15 cellular contexts compared by ENCODE assay signal in genomic region chr16:57610611-57611010, GRCh38. TPM values are rescaled to one million over a fixed set of nuclear protein-coding genes. Genes with fewer than 3 reads are reported as not detected.
DNase-seq lines count a peak whose midpoint lies in the region; ATAC-seq, FAIRE-seq and TF ChIP-seq lines count a peak whose summit lies in the region.
"Had no signal": no experiment of that assay in that cellular context is flagged by ENCODE, and none has a peak within 500 bp of the region (broad histone marks: within the 10 kb centered on the region; RNA-seq: fewer than 3 reads in every experiment).

No MANE protein-coding gene starts in this region.

- WGBS in GM12878 (ENCODE audit: insufficient coverage, insufficient replicate concordance, low lambda C conversion rate, missing lambda C conversion rate): 37% methylated on average over 4 of the region's 4 CpGs
- 87 to 90% methylated on average over 4 of the region's 4 CpGs for WGBS in sigmoid colon, 2 donors

- peak; percentile 47 for DNase-seq in activated T-cell treated with anti-CD3 and anti-CD28 coated beads, Interleukin-2, amount 50 U/mL, for 24 hours
- DNase-seq in activated T-cell treated with anti-CD3 and anti-CD28 coated beads, Interleukin-2, amount 50 U/mL, for 1 hour: no peak
- DNase-seq in GM12878 (ENCODE audit: low read depth, low spot score) (no peak), sigmoid colon (peak; percentile 30), caudate nucleus (lab: John Stamatoyannopoulos, UW) (no peak), cerebellar nuclear complex (lab: John Stamatoyannopoulos, UW) (no peak)
- DNase-seq: DMS153, mesendoderm, NCI-H2081, ovary, T1000 had no signal

- H3K27ac Mint-ChIP-seq in activated T-cell treated with anti-CD3 and anti-CD28 coated beads, Interleukin-2, amount 50 U/mL, for 24 hours: peak overlapping the region; percentile 96

- SMC1A ChIA-PET in GM12878 (lab: Charles Lee; ENCODE audit: uncharacterized antibody, unreplicated experiment): interaction anchor here (1.0 to 5.0 kb wide), 9 partner anchors 11 to 66 kb away, joined by 3 to 88 read pairs (median 17); no protein-coding TSS in a partner anchor

- H3K36me3 ChIP-seq in KOPT-K1 (ENCODE audit: insufficient read depth, low read length) (no peaks in the 10 kb centered on the region), GM12878 (ENCODE audit: control insufficient read depth in 2 of 2, insufficient read depth in 2 of 2, low read length in 1 of 2) (no peaks in the 10 kb centered on the region), sigmoid colon (no peaks in the 10 kb centered on the region)
- H3K36me3 ChIP-seq: ovary had no signal

- H4K20me1 ChIP-seq in GM12878 (ENCODE audit: control insufficient read depth, insufficient read depth): no peaks in the 10 kb centered on the region

- H3K4me2 ChIP-seq in GM12878 (ENCODE audit: control insufficient read depth, insufficient read depth): peak overlapping the region; percentile 97

- TF ChIP-seq EP300 in GM12878 (IDR thresholded peaks at IDR 0.05; ENCODE audit: borderline replicate concordance in 1 of 2, control insufficient read depth in 1 of 2, low read depth in 2 of 2, low read length in 2 of 2): no peak
- no peak for TF ChIP-seq EP300 in sigmoid colon (IDR thresholded peaks at IDR 0.05)

- H3K36me3 Mint-ChIP-seq in activated T-cell treated with anti-CD3 and anti-CD28 coated beads, Interleukin-2, amount 50 U/mL, for 24 hours (ENCODE audit: low read depth): no peaks in the 10 kb centered on the region
- H3K36me3 Mint-ChIP-seq: brain had no signal

- no peaks in the 10 kb centered on the region for H3K9me3 Mint-ChIP-seq in activated T-cell treated with anti-CD3 and anti-CD28 coated beads, Interleukin-2, amount 50 U/mL, for 24 hours
- H3K9me3 Mint-ChIP-seq: brain had no signal

- no peaks in the 10 kb centered on the region for H3K9me3 ChIP-seq in KOPT-K1 (ENCODE audit: insufficient read depth, low read length, poor library complexity, severe bottlenecking)
- H3K9me3 ChIP-seq in GM12878 (replicated peaks; ENCODE audit: control insufficient read depth, insufficient read depth, low read length): no peaks in the 10 kb centered on the region
- H3K9me3 ChIP-seq in sigmoid colon: no peaks in the 10 kb centered on the region
- H3K9me3 ChIP-seq: ovary had no signal

- H3K9ac ChIP-seq in GM12878 (ENCODE audit: control insufficient read depth, insufficient read depth, low read length): peak overlapping the region; percentile 49; the same call in 1 of the 2 replicates

- intact Hi-C loops in GM12878 (cut with micrococcal nuclease; ENCODE audit: unreplicated experiment) (no loop called here), sigmoid colon (cut with DNase I) (no loop called here)

- CTCF ChIA-PET in GM12878 (lab: Yijun Ruan, JAX): interaction anchor here (1.0 to 6.5 kb wide), 16 partner anchors 13 to 370 kb away, joined by 3 to 197 read pairs (median 4); partner anchors contain the start of gene KATNB1

- no peaks in the 10 kb centered on the region for H3K27me3 Mint-ChIP-seq in activated T-cell treated with anti-CD3 and anti-CD28 coated beads, Interleukin-2, amount 50 U/mL, for 24 hours

- POLR2A ChIA-PET in GM12878 (lab: Charles Lee): interaction anchor here (0.6 to 3.7 kb wide), 6 partner anchors 9 to 163 kb away, joined by 3 to 32 read pairs (median 6); partner anchors contain the start of gene COQ9

- H3K79me2 ChIP-seq in GM12878 (ENCODE audit: control insufficient read depth, insufficient read depth, low read length): no peaks in the 10 kb centered on the region

- TF ChIP-seq CTCF in GM12878 (IDR thresholded peaks at IDR 0.05 in 2 of 3, conservative IDR thresholded peaks at IDR 0.05 in 1 of 3; ENCODE audit: control insufficient read depth in 2 of 3, extremely low read depth in 1 of 3, insufficient read depth in 1 of 3, low read depth in 3 of 3, low read length in 3 of 3): no peak
- TF ChIP-seq CTCF in sigmoid colon (IDR thresholded peaks at IDR 0.05): no peak

- H3K4me3 Mint-ChIP-seq in activated T-cell treated with anti-CD3 and anti-CD28 coated beads, Interleukin-2, amount 50 U/mL, for 24 hours: peak overlapping the region; percentile 54
- H3K4me3 Mint-ChIP-seq: brain had no signal

- H3K27me3 ChIP-seq in GM12878 (replicated peaks in 1 of 2; ENCODE audit: control insufficient read depth in 2 of 2, insufficient read depth in 2 of 2, low read length in 1 of 2) (no peaks in the 10 kb centered on the region), sigmoid colon (peaks cover 0 to 10% (median 0%) of the 10 kb centered on the region in 3 donors)
- H3K27me3 ChIP-seq: ovary had no signal

- TF ChIP-seq RAD21 in GM12878 (IDR thresholded peaks at IDR 0.05; ENCODE audit: insufficient read depth, low read depth, low read length): no peak

- ATAC-seq in GM12878 (peak; percentile 5), GM21423 (IDR thresholded peaks at IDR 0.05; ENCODE audit: unreplicated experiment) (no peak)

- RAD21 ChIA-PET in GM12878 (lab: Charles Lee; ENCODE audit: unreplicated experiment): interaction anchor here (0.9 to 4.9 kb wide), 15 partner anchors 10 to 125 kb away, joined by 3 to 70 read pairs (median 7); partner anchors contain the start of genes ADGRG1, ADGRG5 and KATNB1

- H3K27ac ChIP-seq in KOPT-K1 (ENCODE audit: low read depth, low read length, poor library complexity, severe bottlenecking) (peak overlapping the region; percentile 91), GM12878 (ENCODE audit: control insufficient read depth, insufficient read depth) (peak overlapping the region; percentile 87), sigmoid colon (no peak overlapping the region), caudate nucleus (ENCODE audit: low read depth, low read length) (no peak overlapping the region)
- H3K27ac ChIP-seq: ovary had no signal

- TF ChIP-seq POLR2A in GM12878 (IDR thresholded peaks at IDR 0.05; ENCODE audit: low read depth, low read length) (no peak), sigmoid colon (IDR thresholded peaks at IDR 0.05) (no peak)

- FAIRE-seq in GM12878 (lab: Jason Lieb, UNC): no peak
- FAIRE-seq: frontal cortex had no signal

- peak overlapping the region; percentile 12; the same call in 1 of the 2 replicates for H2AFZ ChIP-seq in GM12878 (ENCODE audit: control insufficient read depth, low read depth, low read length)

- H3K4me1 Mint-ChIP-seq in activated T-cell treated with anti-CD3 and anti-CD28 coated beads, Interleukin-2, amount 50 U/mL, for 24 hours (ENCODE audit: low read depth): peaks cover 69% of the 10 kb centered on the region

- H3K4me3 ChIP-seq in GM12878: no peak overlapping the region
- H3K4me3 ChIP-seq in sigmoid colon: no peak overlapping the region
- H3K4me3 ChIP-seq: ovary had no signal

- in situ Hi-C loops in GM12878 (cut with MboI): no loop called here

- no TSS peak for BruUV-seq in GM12878 (replicated peaks; lab: Mats Ljungman, UMichigan)

- H3K4me1 ChIP-seq in GM12878 (ENCODE audit: control insufficient read depth, insufficient read depth, low read length) (peaks cover 34% of the 10 kb centered on the region), sigmoid colon (no peaks in the 10 kb centered on the region)

TF ChIP-seq in GM12878, 131 proteins besides CTCF, POLR2A, EP300 and RAD21:
- no peak for TF ChIP-seq TAF1 (IDR thresholded peaks at IDR 0.05; ENCODE audit: borderline replicate concordance, low read depth, low read length)
TF ChIP-seq in GM12878: peak in this region for 0.

RNA-seq across cellular contexts. Expression of gene ADGRG1, which starts 17.8 kb away (rescaled TPM):
- 1.2 TPM in 1 of 2 replicates, not detected in the other for total RNA-seq in GM12878 (2013; cell fraction: nucleolus; rRNA removed)
- total RNA-seq in GM12878 (2014; rRNA removed) (0.16 and 0.56 TPM in 2 replicates), GM12878 (2014; rRNA removed; fragmentation: Illumina TruSeq; extraction: Trizol) (0.32 and 0.72 TPM in 2 replicates), GM12878 (2021) (1.8 and 2.0 TPM in 2 replicates), sigmoid colon (1 to 10 TPM; 5.0 to 8.0 (median 6.7) TPM)
- polyA plus RNA-seq in GM12878 (2011; ENCODE audit: low read depth): 0.55 TPM
- polyA plus RNA-seq in GM12878 (2011; rRNA removed) (0.07 and 0.17 TPM in 2 replicates), GM12878 (2014; fragmentation: Illumina TruSeq; extraction: Trizol) (0.54 and 1.7 TPM in 2 replicates), GM12878 (2014; fragmentation: Nextera tagmentation; extraction: Ambion mirVana) (under 1 TPM; 0.16 to 0.23 TPM), GM12878 (2014; rRNA removed) (1.6 and 3.9 TPM in 2 replicates), GM12878 (2016; fragmentation: Nextera tagmentation; extraction: Ambion mirVana) (1 to 10 TPM in 1 of 2 experiments, under 1 TPM in 1; 0.79 to 1.8 TPM), sigmoid colon (10 to 100 TPM in 1 of 3 donors, 1 to 10 TPM in 2; 5.3 to 36.3 (median 7.8) TPM)
- polyA plus RNA-seq in GM12878 (2011; cell fraction: cytosol; rRNA removed): 0.15 TPM in 2 replicates
- polyA plus RNA-seq in GM12878 (2011; cell fraction: nucleus; rRNA removed): 0.47 and 1.1 TPM in 2 replicates
- 1.6 TPM in 2 replicates for polyA plus RNA-seq in GM12878 (2012)
- polyA minus RNA-seq in GM12878 (2011; rRNA and poly(A)+ RNA removed): 0.44 and 0.72 TPM in 2 replicates
- polyA minus RNA-seq in GM12878 (2011; cell fraction: cytosol; rRNA and poly(A)+ RNA removed): 0.83 TPM in 1 of 2 replicates, not detected in the other
- polyA minus RNA-seq in GM12878 (2011; cell fraction: nucleus; rRNA and poly(A)+ RNA removed): 0.10 TPM in 1 of 2 replicates, not detected in the other

RNA-seq across cellular contexts. Expression of gene ADGRG3, which starts 57.5 kb away (rescaled TPM):
- not detected in 2 replicates for total RNA-seq in GM12878 (2013; cell fraction: nucleolus; rRNA removed)
- total RNA-seq in GM12878 (2014; rRNA removed) (not detected in 2 replicates), GM12878 (2014; rRNA removed; fragmentation: Illumina TruSeq; extraction: Trizol) (not detected in 2 replicates), GM12878 (2021) (not detected in 2 replicates), sigmoid colon (1 to 10 TPM; 3.0 to 6.6 (median 4.9) TPM)
- not detected for polyA plus RNA-seq in GM12878 (2011; ENCODE audit: low read depth)
- polyA plus RNA-seq in GM12878 (2011; rRNA removed) (0.11 TPM in 1 of 2 replicates, not detected in the other), GM12878 (2014; fragmentation: Illumina TruSeq; extraction: Trizol) (not detected in 2 replicates), GM12878 (2014; fragmentation: Nextera tagmentation; extraction: Ambion mirVana) (under 1 TPM in 1 of 2 experiments, not detected in 1; 0.10 TPM), GM12878 (2014; rRNA removed) (0.10 TPM in 1 of 2 replicates, not detected in the other), GM12878 (2016; fragmentation: Nextera tagmentation; extraction: Ambion mirVana) (not detected), sigmoid colon (1 to 10 TPM in 2 of 3 donors, under 1 TPM in 1; 0.69 to 3.6 (median 2.4) TPM)
- 0.06 and 0.07 TPM in 2 replicates for polyA plus RNA-seq in GM12878 (2011; cell fraction: cytosol; rRNA removed)
- polyA plus RNA-seq in GM12878 (2011; cell fraction: nucleus; rRNA removed): 0.13 and 0.28 TPM in 2 replicates
- not detected in 2 replicates for polyA plus RNA-seq in GM12878 (2012)
- polyA minus RNA-seq in GM12878 (2011; rRNA and poly(A)+ RNA removed): 0.15 TPM in 1 of 2 replicates, not detected in the other
- polyA minus RNA-seq in GM12878 (2011; cell fraction: cytosol; rRNA and poly(A)+ RNA removed): not detected in 2 replicates
- polyA minus RNA-seq in GM12878 (2011; cell fraction: nucleus; rRNA and poly(A)+ RNA removed): not detected in 2 replicates
- total RNA-seq: frontal cortex had no signal

Comparison
In these comparisons a context has a peak if more than half of its experiments do, and no peak if none do; other contexts are left out.
1. DNase-seq: peak in activated T-cell treated with anti-CD3 and anti-CD28 coated beads, Interleukin-2, amount 50 U/mL, for 24 hours (single experiment) and sigmoid colon (single experiment); none in activated T-cell treated with anti-CD3 and anti-CD28 coated beads, Interleukin-2, amount 50 U/mL, for 1 hour (single experiment), GM12878 (single experiment), caudate nucleus (0 of 61) and cerebellar nuclear complex (0 of 2).
2. H3K27ac ChIP-seq: peak in KOPT-K1 (single experiment) and GM12878 (single experiment); none in sigmoid colon (0 of 4) and caudate nucleus (single experiment).